In the genomic region with DNA sequence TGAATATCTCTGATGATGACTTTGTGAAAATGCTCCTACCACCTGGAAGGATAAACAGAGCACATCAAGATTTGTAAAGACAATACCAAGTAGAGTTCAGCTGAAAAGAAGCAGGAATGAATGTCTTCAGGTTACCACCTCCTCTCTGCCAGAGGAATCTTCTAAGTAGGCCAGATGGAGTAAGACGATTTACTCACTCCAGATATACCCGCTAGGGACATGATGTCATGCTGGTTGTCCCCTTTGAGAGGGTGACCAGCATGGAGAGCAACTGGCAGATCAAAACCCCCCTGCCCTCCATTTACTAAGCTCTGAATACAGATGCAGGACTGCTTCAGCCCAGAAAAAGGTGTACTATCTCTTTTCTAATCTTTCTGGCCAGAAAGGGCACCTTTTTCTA, we compare ENCODE assay signal across 1 cellular context.
TF ChIP-seq lines count a peak whose summit lies in the region.

No MANE protein-coding gene starts in this region.

TF ChIP-seq in SK-N-SH treated with all-trans-retinoic acid at 6 μM for 48 hours, 23 proteins besides CTCF, POLR2A, EP300 and RAD21 (continued from another document):
- TF ChIP-seq, protein P1, sequence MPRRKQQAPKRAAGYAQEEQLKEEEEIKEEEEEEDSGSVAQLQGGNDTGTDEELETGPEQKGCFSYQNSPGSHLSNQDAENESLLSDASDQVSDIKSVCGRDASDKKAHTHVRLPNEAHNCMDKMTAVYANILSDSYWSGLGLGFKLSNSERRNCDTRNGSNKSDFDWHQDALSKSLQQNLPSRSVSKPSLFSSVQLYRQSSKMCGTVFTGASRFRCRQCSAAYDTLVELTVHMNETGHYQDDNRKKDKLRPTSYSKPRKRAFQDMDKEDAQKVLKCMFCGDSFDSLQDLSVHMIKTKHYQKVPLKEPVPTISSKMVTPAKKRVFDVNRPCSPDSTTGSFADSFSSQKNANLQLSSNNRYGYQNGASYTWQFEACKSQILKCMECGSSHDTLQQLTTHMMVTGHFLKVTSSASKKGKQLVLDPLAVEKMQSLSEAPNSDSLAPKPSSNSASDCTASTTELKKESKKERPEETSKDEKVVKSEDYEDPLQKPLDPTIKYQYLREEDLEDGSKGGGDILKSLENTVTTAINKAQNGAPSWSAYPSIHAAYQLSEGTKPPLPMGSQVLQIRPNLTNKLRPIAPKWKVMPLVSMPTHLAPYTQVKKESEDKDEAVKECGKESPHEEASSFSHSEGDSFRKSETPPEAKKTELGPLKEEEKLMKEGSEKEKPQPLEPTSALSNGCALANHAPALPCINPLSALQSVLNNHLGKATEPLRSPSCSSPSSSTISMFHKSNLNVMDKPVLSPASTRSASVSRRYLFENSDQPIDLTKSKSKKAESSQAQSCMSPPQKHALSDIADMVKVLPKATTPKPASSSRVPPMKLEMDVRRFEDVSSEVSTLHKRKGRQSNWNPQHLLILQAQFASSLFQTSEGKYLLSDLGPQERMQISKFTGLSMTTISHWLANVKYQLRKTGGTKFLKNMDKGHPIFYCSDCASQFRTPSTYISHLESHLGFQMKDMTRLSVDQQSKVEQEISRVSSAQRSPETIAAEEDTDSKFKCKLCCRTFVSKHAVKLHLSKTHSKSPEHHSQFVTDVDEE (CRISPR knock-in tag; IDR thresholded peaks at IDR 0.05) = no peak
